Comparison of ENCODE assay signal across 13 cellular contexts in genomic region chr11:68372114-68372513, GRCh38. TPM values are rescaled to one million over a fixed set of nuclear protein-coding genes. Genes with fewer than 3 reads are reported as not detected.
DNase-seq lines count a peak whose midpoint lies in the region; ATAC-seq, FAIRE-seq and TF ChIP-seq lines count a peak whose summit lies in the region.
"Had no signal": no experiment of that assay in that cellular context is flagged by ENCODE, and none has a peak within 500 bp of the region (broad histone marks: within the 10 kb centered on the region; RNA-seq: fewer than 3 reads in every experiment).

No MANE protein-coding gene starts in this region.

- H3T11ph ChIP-seq in H9 (ENCODE audit: low read length) = no peak overlapping the region

- H4K20me1 ChIP-seq in H9 (ENCODE audit: control insufficient read depth, insufficient read depth, insufficient read length) = no peaks in the 10 kb centered on the region

- H3K27me3 Mint-ChIP-seq in H9 (ENCODE audit: low read depth) = no peaks in the 10 kb centered on the region; the same call in 1 of the 2 replicates
- peaks cover 5% of the 10 kb centered on the region for H3K27me3 Mint-ChIP-seq in activated B cell treated with CpG ODN at 0.5 μM for 24 hours
- H3K27me3 Mint-ChIP-seq: CD4-positive, CD25-positive, alpha-beta regulatory T cell had no signal

- H2BK5ac ChIP-seq in H9 (ENCODE audit: insufficient read length, low read length) = no peak overlapping the region

- H3K27ac ChIP-seq in H9 (ENCODE audit: insufficient read length, low read depth, low read length) = no peak overlapping the region
- no peak overlapping the region for H3K27ac ChIP-seq in kidney (ENCODE audit: low read depth in 2 of 2, low read length in 2 of 2)
- peak overlapping the region; percentile 89 for H3K27ac ChIP-seq in stomach smooth muscle (ENCODE audit: low read length)
- H3K27ac ChIP-seq: lower lobe of right lung had no signal

- no peak overlapping the region for H3K56ac ChIP-seq in H9 (ENCODE audit: insufficient read length, low read depth, low read length)

- WGBS in H9 (ENCODE audit: extremely low coverage, insufficient read length, low lambda C conversion rate) = no CpG with 5 or more reads among the region's 21 CpGs

- H3K9ac ChIP-seq in H9 (ENCODE audit: extremely low read depth, insufficient read length, low read length) (no peak overlapping the region), kidney (ENCODE audit: low read length in 2 of 2) (no peak overlapping the region), stomach smooth muscle (ENCODE audit: low read length in 2 of 2) (no peak overlapping the region)

- H3K36me3 ChIP-seq in kidney (ENCODE audit: control insufficient read depth in 1 of 2, insufficient read depth in 2 of 2, low read length in 2 of 2) (no peaks in the 10 kb centered on the region), stomach smooth muscle (ENCODE audit: control insufficient read depth in 2 of 2, insufficient read depth in 2 of 2, low read length in 2 of 2) (peaks cover 6 to 11% of the 10 kb centered on the region in 2 donors)

- H3K14ac ChIP-seq in H9 (ENCODE audit: insufficient read depth, low read length) = no peak overlapping the region

- no peak overlapping the region for H2BK120ac ChIP-seq in H9 (ENCODE audit: low read depth, low read length, poor library complexity, severe bottlenecking)

- no peak for DNase-seq in H9
- DNase-seq in activated B cell treated with CpG ODN at 0.5 μM for 24 hours = no peak
- peak; percentile 82 for DNase-seq in kidney
- DNase-seq: activated effector memory CD4-positive, alpha-beta T cell treated with Interleukin-2 at 50 U/mL for 16 hours; CD4-positive, CD25-positive, alpha-beta regulatory T cell; lower lobe of right lung; NCI-H510A; PC-3 had no signal

- H2BK20ac ChIP-seq in H9 (ENCODE audit: low read depth, low read length, poor library complexity, severe bottlenecking) = no peak overlapping the region

- no peak overlapping the region for H4K8ac ChIP-seq in H9 (replicated peaks; ENCODE audit: insufficient read length, low read depth, low read length)

- H3K4me1 Mint-ChIP-seq in H9 = peaks cover 0 to 6% of the 10 kb centered on the region in 2 experiments; a peak in 1 of 4 replicates
- H3K4me1 Mint-ChIP-seq in activated B cell treated with CpG ODN at 0.5 μM for 24 hours = peaks cover 72% of the 10 kb centered on the region
- H3K4me1 Mint-ChIP-seq: CD4-positive, CD25-positive, alpha-beta regulatory T cell had no signal

- no peak overlapping the region for H2BK12ac ChIP-seq in H9 (ENCODE audit: insufficient read length, low read depth, low read length)

- POLR2A ChIA-PET in activated B cell treated with CpG ODN at 0.5 μM for 24 hours (lab: Charles Lee) = interaction anchor here (0.6 to 4.1 kb wide), 7 partner anchors 9 to 369 kb away, joined by 3 to 39 read pairs (median 4); partner anchors contain the start of gene C11orf24

- no peak overlapping the region for H3K4me3 Mint-ChIP-seq in H9
- H3K4me3 Mint-ChIP-seq in activated B cell treated with CpG ODN at 0.5 μM for 24 hours = peak overlapping the region; percentile 81
- H3K4me3 Mint-ChIP-seq: CD4-positive, CD25-positive, alpha-beta regulatory T cell; stimulated activated effector memory CD8-positive, alpha-beta T cell treated with anti-CD3 and anti-CD28 coated beads, Interleukin-12 subunit alpha, Interleukin-12 subunit beta, amount 100 ng/mL, for 72 hours had no signal

- no peak overlapping the region for H3K4ac ChIP-seq in H9 (ENCODE audit: low read depth, low read length)

- no peaks in the 10 kb centered on the region for H3K79me1 ChIP-seq in H9 (ENCODE audit: insufficient read depth, low read depth, low read length, poor library complexity, severe bottlenecking)

- H4K91ac ChIP-seq in H9 (ENCODE audit: insufficient read length, low read depth, low read length) = no peak overlapping the region

- no peak overlapping the region for H3K18ac ChIP-seq in H9 (ENCODE audit: insufficient read length, low read depth, low read length)

- no peak overlapping the region for H4K5ac ChIP-seq in H9 (ENCODE audit: insufficient read length, low read depth, low read length)

- FAIRE-seq in kidney (lab: Jason Lieb, UNC) = no peak

- H3K36me3 Mint-ChIP-seq in H9 (ENCODE audit: insufficient read depth in 1 of 3, low read depth in 3 of 3) (peaks cover 22 to 32% (median 26%) of the 10 kb centered on the region in 3 experiments; a peak in 6 of 7 replicates), activated B cell treated with CpG ODN at 0.5 μM for 24 hours (ENCODE audit: low read depth) (no peaks in the 10 kb centered on the region)
- H3K36me3 Mint-ChIP-seq: stimulated activated effector memory CD8-positive, alpha-beta T cell treated with anti-CD3 and anti-CD28 coated beads, Interleukin-12 subunit alpha, Interleukin-12 subunit beta, amount 100 ng/mL, for 72 hours had no signal

- no peak overlapping the region for H2AFZ ChIP-seq in H9 (ENCODE audit: low read length)

- H3K27me3 ChIP-seq in H9 (ENCODE audit: insufficient read depth, low read length) (no peaks in the 10 kb centered on the region), stomach smooth muscle (ENCODE audit: control insufficient read depth in 1 of 2, insufficient read depth in 2 of 2, low read length in 2 of 2) (no peaks in the 10 kb centered on the region)

- H2AK5ac ChIP-seq in H9 (ENCODE audit: insufficient read length, low read length) = no peak overlapping the region

- no peak overlapping the region for H3K23ac ChIP-seq in H9 (ENCODE audit: insufficient read length, low read depth, low read length)

- CTCF ChIA-PET in activated B cell treated with CpG ODN at 0.5 μM for 24 hours (lab: Charles Lee) = interaction anchor here (1.7 to 2.2 kb wide), 3 partner anchors 12 to 115 kb away, joined by 8 to 12 read pairs (median 10); no protein-coding TSS in a partner anchor

- no peaks in the 10 kb centered on the region for H3K23me2 ChIP-seq in H9 (ENCODE audit: insufficient read length, low read depth, low read length, poor library complexity, severe bottlenecking)

- H3K9me3 Mint-ChIP-seq in H9 (0 out of 5 replicates have a peak, but pooled peaks cover 0 to 6% of the 10 kb centered on the region in 2 experiments), activated B cell treated with CpG ODN at 0.5 μM for 24 hours (no peaks in the 10 kb centered on the region)
- H3K9me3 Mint-ChIP-seq: CD4-positive, CD25-positive, alpha-beta regulatory T cell; stimulated activated effector memory CD8-positive, alpha-beta T cell treated with anti-CD3 and anti-CD28 coated beads, Interleukin-12 subunit alpha, Interleukin-12 subunit beta, amount 100 ng/mL, for 72 hours had no signal

- TF ChIP-seq CTCF in H9 (conservative IDR thresholded peaks at IDR 0.05) (no peak), activated B cell treated with CpG ODN at 0.5 μM for 24 hours (IDR thresholded peaks at IDR 0.05) (no peak), kidney (IDR thresholded peaks at IDR 0.05; ENCODE audit: borderline replicate concordance, extremely low read depth, insufficient read depth) (no peak)

- no peaks in the 10 kb centered on the region for H3K79me2 ChIP-seq in H9 (ENCODE audit: insufficient read depth, low read length)

- peak overlapping the region in 2 of 3 experiments; percentile 77 to 87; a peak in 5 of 7 replicates for H3K27ac Mint-ChIP-seq in H9
- H3K27ac Mint-ChIP-seq in activated B cell treated with CpG ODN at 0.5 μM for 24 hours = peak overlapping the region; percentile 84
- H3K27ac Mint-ChIP-seq: stimulated activated effector memory CD8-positive, alpha-beta T cell treated with anti-CD3 and anti-CD28 coated beads, Interleukin-12 subunit alpha, Interleukin-12 subunit beta, amount 100 ng/mL, for 72 hours had no signal

- H3K4me3 ChIP-seq in kidney (ENCODE audit: low read length in 2 of 2) (no peak overlapping the region), stomach smooth muscle (ENCODE audit: low read length in 2 of 2) (peak overlapping the region in 1 of 2 donors; percentile 40)
- H3K4me3 ChIP-seq: lower lobe of right lung had no signal

- ATAC-seq in activated B cell treated with CpG ODN at 0.5 μM for 24 hours (ENCODE audit: low read depth) (no peak), GM19035 (IDR thresholded peaks at IDR 0.05; ENCODE audit: unreplicated experiment) (no peak), GM21360 (IDR thresholded peaks at IDR 0.05; ENCODE audit: unreplicated experiment) (no peak), GM18858 (IDR thresholded peaks at IDR 0.05; ENCODE audit: unreplicated experiment) (no peak)
- ATAC-seq: lower lobe of right lung; PC-3; stimulated activated effector memory CD8-positive, alpha-beta T cell treated with anti-CD3 and anti-CD28 coated beads, Interleukin-12 subunit alpha, Interleukin-12 subunit beta, amount 100 ng/mL, for 72 hours had no signal

- H3K4me2 ChIP-seq in H9 (ENCODE audit: insufficient read depth, insufficient read length, low read length) = no peak overlapping the region

- H3K4me1 ChIP-seq in H9 (ENCODE audit: insufficient read depth, low read length) (no peaks in the 10 kb centered on the region), kidney (ENCODE audit: control insufficient read depth in 1 of 2, insufficient read depth in 1 of 2, low read depth in 1 of 2, low read length in 2 of 2) (peaks cover 29 to 43% of the 10 kb centered on the region in 2 donors), stomach smooth muscle (ENCODE audit: control insufficient read depth, insufficient read depth, low read length) (peaks cover 71% of the 10 kb centered on the region)

- intact Hi-C loops in activated B cell treated with CpG ODN at 0.5 μM for 24 hours (cut with micrococcal nuclease) (loop anchor here (5.0 kb wide), 1 partner anchor 340 kb away; the partner anchor contains the start of gene NDUFS8), kidney (cut with DNase I) (no loop called here)

- H3K9me3 ChIP-seq in H9 (ENCODE audit: control insufficient read depth, low read depth, low read length) (no peaks in the 10 kb centered on the region), kidney (ENCODE audit: control insufficient read depth in 1 of 2, low read length in 2 of 2) (no peaks in the 10 kb centered on the region), stomach smooth muscle (ENCODE audit: control insufficient read depth in 2 of 2, low read length in 2 of 2) (no peaks in the 10 kb centered on the region)
- H3K9me3 ChIP-seq: lower lobe of right lung had no signal

- no peak overlapping the region for H2BK15ac ChIP-seq in H9 (ENCODE audit: low read depth, low read length)

RNA-seq across cellular contexts. Expression of gene LRP5, which starts 59.7 kb away (rescaled TPM):
- total RNA-seq in H9 (2021) (38.4 and 41.3 TPM in 2 replicates), activated B cell treated with CpG ODN at 0.5 μM for 24 hours (7.7 and 8.7 TPM in 2 replicates), kidney (71.3 TPM)
- polyA plus RNA-seq in kidney (ENCODE audit: insufficient read depth, low read depth, low replicate concordance) = 55.4 TPM
